20 cellular contexts compared by ENCODE assay signal in genomic region chr12:60594035-60594711, GRCh38.
"Had no signal": no experiment of that assay in that cellular context is flagged by ENCODE, and none has a peak within 500 bp of the region (broad histone marks: within the 10 kb centered on the region; RNA-seq: fewer than 3 reads in every experiment).

No MANE protein-coding gene starts in this region.

- H3K4me1 ChIP-seq: esophagus muscularis mucosa, foreskin keratinocyte, gastroesophageal sphincter, heart left ventricle, left lung, lower lobe of right lung had no signal

- H3K4me3 ChIP-seq: coronary artery, dorsolateral prefrontal cortex, esophagus muscularis mucosa, gastroesophageal sphincter, heart left ventricle, hepatocyte, left lung, lower lobe of right lung, mucosa of descending colon had no signal

- H2AFZ ChIP-seq: hepatocyte had no signal

- DNase-seq: dermis blood vessel endothelial cell; dorsolateral prefrontal cortex; effector CD4-positive, alpha-beta T cell; effector memory CD4-positive, alpha-beta T cell; foreskin keratinocyte; heart left ventricle; hypothalamus; immature natural killer cell; islet precursor cell; left cardiac atrium; left ventricle myocardium superior; lower lobe of right lung; mesenchymal stem cell; mucosa of descending colon had no signal

- H3K27ac ChIP-seq: coronary artery, dorsolateral prefrontal cortex, esophagus muscularis mucosa, foreskin keratinocyte, gastroesophageal sphincter, heart left ventricle, hepatocyte, left lung, lower lobe of right lung had no signal

- ATAC-seq: foreskin keratinocyte, gastroesophageal sphincter, heart left ventricle, left cardiac atrium, left lung, left ventricle myocardium superior, lower lobe of right lung, mucosa of descending colon had no signal

- H3K9me3 ChIP-seq: esophagus muscularis mucosa, gastroesophageal sphincter had no signal

- H3K27me3 ChIP-seq: dorsolateral prefrontal cortex, esophagus muscularis mucosa, foreskin keratinocyte, gastroesophageal sphincter, heart left ventricle, hepatocyte, left lung had no signal

- H3K36me3 ChIP-seq: esophagus muscularis mucosa, gastroesophageal sphincter, heart left ventricle, left lung, lower lobe of right lung had no signal

- H3K4me1 Mint-ChIP-seq: immature natural killer cell, mesothelial cell of epicardium had no signal

- H3K36me3 Mint-ChIP-seq: immature natural killer cell, mesothelial cell of epicardium had no signal

- H3K4me2 ChIP-seq: hepatocyte had no signal

- H3K27ac Mint-ChIP-seq: immature natural killer cell, mesothelial cell of epicardium had no signal

- H3K4me3 Mint-ChIP-seq: immature natural killer cell, mesothelial cell of epicardium had no signal
